Comparison of ENCODE assay signal across 29 cellular contexts in genomic region chr11:6237903-6238302, GRCh38. TPM values are rescaled to one million over a fixed set of nuclear protein-coding genes. Genes with fewer than 3 reads are reported as not detected.
"Had no signal": no experiment of that assay in that cellular context is flagged by ENCODE, and none has a peak within 500 bp of the region (broad histone marks: within the 10 kb centered on the region; RNA-seq: fewer than 3 reads in every experiment).

No MANE protein-coding gene starts in this region.

- H3K4me3 ChIP-seq: breast epithelium, PC-9 had no signal

- H3K4me2 ChIP-seq: PC-9 had no signal

- H3K27me3 ChIP-seq: breast epithelium had no signal

- H3K36me3 ChIP-seq: breast epithelium had no signal

- H3K9me3 ChIP-seq: breast epithelium had no signal

- H3K4me1 ChIP-seq: breast epithelium had no signal

- H3K27ac ChIP-seq: breast epithelium, PC-9 had no signal

- ATAC-seq: activated CD8-positive, alpha-beta memory T cell treated with anti-CD3 and anti-CD28 coated beads, Interleukin-2, amount 10 ng/mL, durations not matched to agents 7 days and 5 days; T-cell had no signal

- DNase-seq: activated B cell treated with CpG ODN at 0.5 μM for 24 hours; activated CD4-positive, alpha-beta T cell treated with anti-CD3 and anti-CD28 coated beads for 1 hour; activated CD4-positive, alpha-beta T cell treated with anti-CD3 and anti-CD28 coated beads, Interleukin-2, amount 10 ng/mL, durations not matched to agents 24 days and 14 days; activated CD4-positive, alpha-beta T cell treated with anti-CD3 and anti-CD28 coated beads, Interleukin-2, amount 50 U/mL, for 48 hours; activated CD8-positive, alpha-beta memory T cell treated with anti-CD3 and anti-CD28 coated beads, Interleukin-2, amount 10 ng/mL, durations not matched to agents 7 days and 5 days; activated effector memory CD4-positive, alpha-beta T cell treated with Interleukin-2 at 50 U/mL for 16 hours; activated naive CD4-positive, alpha-beta T cell; activated T-cell treated with anti-CD3 and anti-CD28 coated beads, Interleukin-2, amount 50 U/mL, for 24 hours; aorta; caudate nucleus; IMR-90; Kasumi-1; KBM-7; NCI-H1048; NCI-H187 treated with DMSO at 0.1 percent for 48 hours; NCI-H2171; NCI-H2227 treated with DMSO at 0.1 percent for 48 hours; NCI-H446 treated with DMSO at 0.1 percent for 48 hours; NCI-H524 treated with DMSO at 0.1 percent for 48 hours; NCI-H82; PC-9; SHP77 treated with DMSO at 0.1 percent for 48 hours; T-cell; T-helper 2 cell; T1000 had no signal

- H2AFZ ChIP-seq: PC-9 had no signal

RNA-seq across cellular contexts. Expression of gene CNGA4, which starts 1.0 kb away (rescaled TPM):
- total RNA-seq: activated CD4-positive, alpha-beta T cell treated with anti-CD3 and anti-CD28 coated beads, Interleukin-2, amount 10 ng/mL, durations not matched to agents 24 days and 14 days; SK-MEL-5 had no signal

RNA-seq across cellular contexts. Expression of gene CCKBR, which starts 21.7 kb away (rescaled TPM):
- total RNA-seq: activated B cell treated with CpG ODN at 0.5 μM for 24 hours; activated CD4-positive, alpha-beta T cell treated with anti-CD3 and anti-CD28 coated beads, Interleukin-2, amount 10 ng/mL, durations not matched to agents 24 days and 14 days; activated CD8-positive, alpha-beta memory T cell treated with anti-CD3 and anti-CD28 coated beads, Interleukin-2, amount 10 ng/mL, durations not matched to agents 7 days and 5 days; activated T-helper 1 cell treated with anti-CD3 and anti-CD28 coated beads, Interleukin-12 subunit alpha, Interleukin-12 subunit beta, Interleukin-2, Interleukin-4 antibody, amounts not matched to agents 30 ng/mL and 10 ng/mL and 1 ng/mL, durations not matched to agents 14 hours and 24 hours and 36 hours; aorta; breast epithelium; IMR-90; PC-9; SK-MEL-5; T-cell had no signal
- polyA plus RNA-seq: aorta, IMR-90 had no signal

RNA-seq across cellular contexts. Expression of gene C11orf42, which starts 32.5 kb away (rescaled TPM):
- total RNA-seq: activated B cell treated with CpG ODN at 0.5 μM for 24 hours; activated CD4-positive, alpha-beta T cell treated with anti-CD3 and anti-CD28 coated beads, Interleukin-2, amount 10 ng/mL, durations not matched to agents 24 days and 14 days; activated CD8-positive, alpha-beta memory T cell treated with anti-CD3 and anti-CD28 coated beads, Interleukin-2, amount 10 ng/mL, durations not matched to agents 7 days and 5 days; activated T-helper 1 cell treated with anti-CD3 and anti-CD28 coated beads, Interleukin-12 subunit alpha, Interleukin-12 subunit beta, Interleukin-2, Interleukin-4 antibody, amounts not matched to agents 30 ng/mL and 10 ng/mL and 1 ng/mL, durations not matched to agents 14 hours and 24 hours and 36 hours; aorta; breast epithelium; cerebellum; IMR-90; PC-9; SK-MEL-5; T-cell had no signal
- polyA plus RNA-seq: aorta, IMR-90 had no signal

RNA-seq across cellular contexts. Expression of gene OR52W1, which starts 38.9 kb away (rescaled TPM):
- total RNA-seq: activated B cell treated with CpG ODN at 0.5 μM for 24 hours; activated CD4-positive, alpha-beta T cell treated with anti-CD3 and anti-CD28 coated beads, Interleukin-2, amount 10 ng/mL, durations not matched to agents 24 days and 14 days; activated CD8-positive, alpha-beta memory T cell treated with anti-CD3 and anti-CD28 coated beads, Interleukin-2, amount 10 ng/mL, durations not matched to agents 7 days and 5 days; activated T-helper 1 cell treated with anti-CD3 and anti-CD28 coated beads, Interleukin-12 subunit alpha, Interleukin-12 subunit beta, Interleukin-2, Interleukin-4 antibody, amounts not matched to agents 30 ng/mL and 10 ng/mL and 1 ng/mL, durations not matched to agents 14 hours and 24 hours and 36 hours; aorta; breast epithelium; cerebellum; IMR-90; PC-9; SK-MEL-5; T-cell had no signal
- polyA plus RNA-seq: aorta, IMR-90 had no signal
